Comparison of ENCODE assay signal across 8 cellular contexts in genomic region chr9:135864447-135865049, GRCh38.
DNase-seq lines count a peak whose midpoint lies in the region; ATAC-seq lines count a peak whose summit lies in the region.

No MANE protein-coding gene starts in this region.

- ATAC-seq in HG02642 (IDR thresholded peaks at IDR 0.05; ENCODE audit: poor library complexity, unreplicated experiment), result no peak

- DNase-seq in DMS79 treated with DMSO at 0.1 percent for 48 hours (lab: John Stamatoyannopoulos, UW) (peak; percentile 31), DMS79 (lab: John Stamatoyannopoulos, UW) (no peak), NCI-H2107 treated with DMSO at 0.1 percent for 48 hours (lab: John Stamatoyannopoulos, UW; ENCODE audit: unreplicated experiment) (peak; percentile 70), ecto neural progenitor cell (ENCODE audit: low spot score) (peak; percentile 70), medulla oblongata (ENCODE audit: extremely low spot score) (peak; percentile 72)
- peak; percentile 61 to 68 for DNase-seq in activated CD4-positive, alpha-beta T cell treated with anti-CD3 and anti-CD28 coated beads, Interleukin-2, amount 50 U/mL, for 24 hours (ENCODE audit: low read depth in 1 of 2, low spot score in 1 of 2)
- DNase-seq in stimulated activated CD8-positive, alpha-beta memory T cell treated with anti-CD3 and anti-CD28 coated beads, Interleukin-2, amount 100 ng/mL, for 1 hour (ENCODE audit: low read depth in 2 of 2), result peak; percentile 48 to 54
